In genomic region chr5:175444060-175444904, GRCh38 we compare ENCODE assay signal across 9 cellular contexts. TPM values are rescaled to one million over a fixed set of nuclear protein-coding genes. Genes with fewer than 3 reads are reported as not detected.
DNase-seq lines count a peak whose midpoint lies in the region; ATAC-seq and TF ChIP-seq lines count a peak whose summit lies in the region.
"Had no signal": no experiment of that assay in that cellular context is flagged by ENCODE, and none has a peak within 500 bp of the region (broad histone marks: within the 10 kb centered on the region; RNA-seq: fewer than 3 reads in every experiment).

TSS of gene DRD1 (minus strand) at chr5:175444182. CDS start at chr5:175443099, 1,083 bp downstream.

- no peak for ATAC-seq in GM18858 (IDR thresholded peaks at IDR 0.05; ENCODE audit: unreplicated experiment)

- DNase-seq in NCI-H82 (lab: John Stamatoyannopoulos, UW): peak; percentile 46
- DNase-seq in NCI-H82 treated with DMSO at 0.1 percent for 48 hours (lab: John Stamatoyannopoulos, UW; ENCODE audit: unreplicated experiment): no peak
- peak; percentile 55 for DNase-seq in NCI-H774 (lab: John Stamatoyannopoulos, UW)
- DNase-seq in activated gamma-delta T cell (lab: John Stamatoyannopoulos, UW): peak; percentile 22
- peak; percentile 73 for DNase-seq in glutamatergic neuron
- peak; percentile 47 for DNase-seq in putamen (ENCODE audit: low spot score)
- no peak for DNase-seq in NCI-H128 (lab: John Stamatoyannopoulos, UW; ENCODE audit: unreplicated experiment)

- no peak within 1 kb of the TSS for H3K27ac Mint-ChIP-seq in glutamatergic neuron (ENCODE audit: unreplicated experiment)

- H3K27me3 Mint-ChIP-seq in glutamatergic neuron (ENCODE audit: unreplicated experiment): peaks cover 17% of the 10 kb centered on the region

- peaks cover 3% of the 10 kb centered on the region for H3K9me3 Mint-ChIP-seq in glutamatergic neuron (ENCODE audit: unreplicated experiment)

- H3K4me3 Mint-ChIP-seq in glutamatergic neuron (ENCODE audit: unreplicated experiment): peak within 1 kb of the TSS; percentile 81

- peaks cover 5% of the 10 kb centered on the region for H3K4me1 Mint-ChIP-seq in glutamatergic neuron (ENCODE audit: low read depth, unreplicated experiment)

- no peaks in the 10 kb centered on the region for H3K36me3 Mint-ChIP-seq in glutamatergic neuron (ENCODE audit: unreplicated experiment)

- TF ChIP-seq CTCF in glutamatergic neuron (IDR thresholded peaks at IDR 0.05; ENCODE audit: partially characterized antibody, unreplicated experiment): peak; percentile 88

RNA-seq across cellular contexts. Expression of gene DRD1, which starts in this region (rescaled TPM):
- total RNA-seq in glutamatergic neuron (ENCODE audit: unreplicated experiment): not detected
- total RNA-seq: pulmonary artery endothelial cell had no signal

Comparison
In these comparisons a context has a peak if more than half of its experiments do, and no peak if none do; other contexts are left out.
1. DNase-seq: peak in NCI-H82 (single experiment), NCI-H774 (single experiment), activated gamma-delta T cell (single experiment) and putamen (single experiment); none in NCI-H82 treated with DMSO at 0.1 percent for 48 hours (single experiment) and NCI-H128 (single experiment).
2. Peak in DNase-seq in glutamatergic neuron; RNA of the gene not detected or under 1 TPM.